8 cellular contexts compared by ENCODE assay signal in genomic region chr16:10552998-10553491, GRCh38. TPM values are rescaled to one million over a fixed set of nuclear protein-coding genes. Genes with fewer than 3 reads are reported as not detected.
A peak's percentile ranks its signal among the peaks of the same experiment; 100 is the strongest.
DNase-seq lines count a peak whose midpoint lies in the region; ATAC-seq and TF ChIP-seq lines count a peak whose summit lies in the region.
"Had no signal": no experiment of that assay in that cellular context is flagged by ENCODE, and none has a peak within 500 bp of the region (broad histone marks: within the 10 kb centered on the region; RNA-seq: fewer than 3 reads in every experiment).

No MANE protein-coding gene starts in this region.

- no peaks in the 10 kb centered on the region for H3K27me3 ChIP-seq in esophagus muscularis mucosa

- no peaks in the 10 kb centered on the region for H3K36me3 Mint-ChIP-seq in activated CD4-positive, alpha-beta T cell treated with anti-CD3 and anti-CD28 coated beads, Interleukin-2, amount 10 ng/mL, durations not matched to agents 24 days and 14 days (ENCODE audit: low read depth)

- peak overlapping the region; percentile 78 for H3K4me3 Mint-ChIP-seq in activated CD4-positive, alpha-beta T cell treated with anti-CD3 and anti-CD28 coated beads, Interleukin-2, amount 10 ng/mL, durations not matched to agents 24 days and 14 days

- peaks cover 12% of the 10 kb centered on the region for H3K27me3 Mint-ChIP-seq in activated CD4-positive, alpha-beta T cell treated with anti-CD3 and anti-CD28 coated beads, Interleukin-2, amount 10 ng/mL, durations not matched to agents 24 days and 14 days

- TF ChIP-seq POLR2A in esophagus muscularis mucosa (IDR thresholded peaks at IDR 0.05; ENCODE audit: low read depth) = no peak

- peak overlapping the region in 1 of 4 donors; percentile 4 for H3K27ac ChIP-seq in esophagus muscularis mucosa (replicated peaks in 1 of 4)

- H3K9me3 Mint-ChIP-seq in activated CD4-positive, alpha-beta T cell treated with anti-CD3 and anti-CD28 coated beads, Interleukin-2, amount 10 ng/mL, durations not matched to agents 24 days and 14 days = peaks cover 8% of the 10 kb centered on the region

- ATAC-seq in HG03280 (IDR thresholded peaks at IDR 0.05; ENCODE audit: unreplicated experiment) = peak; percentile 96

- 77% methylated on average over 19 of the region's 19 CpGs for whole genome bisulfite sequencing in esophagus muscularis mucosa

- peak overlapping the region; percentile 82 for H3K27ac Mint-ChIP-seq in activated CD4-positive, alpha-beta T cell treated with anti-CD3 and anti-CD28 coated beads, Interleukin-2, amount 10 ng/mL, durations not matched to agents 24 days and 14 days

- peak; percentile 94 for DNase-seq in GM19240 (ENCODE audit: insufficient read length, low spot score)
- peak; percentile 76 for DNase-seq in activated CD4-positive, alpha-beta T cell treated with anti-CD3 and anti-CD28 coated beads, Interleukin-2, amount 10 ng/mL, durations not matched to agents 24 days and 14 days
- no peak for DNase-seq in esophagus muscularis mucosa (ENCODE audit: extremely low spot score)
- peak; percentile 5 to 41 (median 16) for DNase-seq in stimulated activated CD4-positive, alpha-beta T cell treated with anti-CD3 and anti-CD28 coated beads, Interleukin-1b, Interleukin-23, amount 100 ng/mL, for 24 hours (ENCODE audit: low read depth in 4 of 4, low spot score in 1 of 4)
- DNase-seq in NCI-H1417 treated with DMSO at 0.1 percent for 48 hours (lab: John Stamatoyannopoulos, UW) = no peak
- no peak for DNase-seq in NCI-H1436 treated with DMSO at 0.1 percent for 48 hours (lab: John Stamatoyannopoulos, UW)

- peaks cover 4% of the 10 kb centered on the region for H3K4me1 Mint-ChIP-seq in activated CD4-positive, alpha-beta T cell treated with anti-CD3 and anti-CD28 coated beads, Interleukin-2, amount 10 ng/mL, durations not matched to agents 24 days and 14 days

- H3K4me3 ChIP-seq in esophagus muscularis mucosa = peak overlapping the region in 3 of 4 donors; percentile 15 to 43 (median 23)

- no peak for TF ChIP-seq CTCF in esophagus muscularis mucosa (IDR thresholded peaks at IDR 0.05)

- H3K4me1 ChIP-seq in esophagus muscularis mucosa = peaks cover 16 to 51% (median 21%) of the 10 kb centered on the region in 4 donors

- H3K36me3 ChIP-seq in esophagus muscularis mucosa = peaks cover 0 to 15% (median under 1%) of the 10 kb centered on the region in 4 donors

- peaks cover 0 to 8% (median 3%) of the 10 kb centered on the region in 4 donors for H3K9me3 ChIP-seq in esophagus muscularis mucosa

- intact Hi-C loops in activated CD4-positive, alpha-beta T cell treated with anti-CD3 and anti-CD28 coated beads, Interleukin-2, amount 10 ng/mL, durations not matched to agents 24 days and 14 days (cut with micrococcal nuclease) = no loop called here
- intact Hi-C loops in esophagus muscularis mucosa (cut with DNase I) = no loop called here

- TF ChIP-seq EP300 in esophagus muscularis mucosa (IDR thresholded peaks at IDR 0.05) = no peak

RNA-seq across cellular contexts. Expression of gene EMP2, which starts 27.4 kb away (rescaled TPM):
- not detected in 2 replicates for total RNA-seq in activated CD4-positive, alpha-beta T cell treated with anti-CD3 and anti-CD28 coated beads, Interleukin-2, amount 10 ng/mL, durations not matched to agents 24 days and 14 days
- 10 to 100 TPM; 44.1 to 87.1 (median 57.3) TPM for total RNA-seq in esophagus muscularis mucosa
- total RNA-seq: T-helper 1 cell treated with Interleukin-12 subunit alpha and Interleukin-12 subunit beta and Interleukin-4 antibody, amounts not matched to agents 30 ng/mL and 1 ng/mL, for 36 hours had no signal

Comparison
In these comparisons a context has a peak if more than half of its experiments do, and no peak if none do; other contexts are left out.
1. DNase-seq: peak in GM19240 (single experiment), activated CD4-positive, alpha-beta T cell treated with anti-CD3 and anti-CD28 coated beads, Interleukin-2, amount 10 ng/mL, durations not matched to agents 24 days and 14 days (single experiment) and stimulated activated CD4-positive, alpha-beta T cell treated with anti-CD3 and anti-CD28 coated beads, Interleukin-1b, Interleukin-23, amount 100 ng/mL, for 24 hours (4 of 4); none in esophagus muscularis mucosa (single experiment), NCI-H1417 treated with DMSO at 0.1 percent for 48 hours (single experiment) and NCI-H1436 treated with DMSO at 0.1 percent for 48 hours (single experiment).
2. RNA of gene EMP2, which starts 27.4 kb away (total RNA-seq): 44.1 to 87.1 TPM in esophagus muscularis mucosa; not detected in activated CD4-positive, alpha-beta T cell treated with anti-CD3 and anti-CD28 coated beads, Interleukin-2, amount 10 ng/mL, durations not matched to agents 24 days and 14 days; every median in the first group is over 10 times any median in the second.